In the genomic region with DNA sequence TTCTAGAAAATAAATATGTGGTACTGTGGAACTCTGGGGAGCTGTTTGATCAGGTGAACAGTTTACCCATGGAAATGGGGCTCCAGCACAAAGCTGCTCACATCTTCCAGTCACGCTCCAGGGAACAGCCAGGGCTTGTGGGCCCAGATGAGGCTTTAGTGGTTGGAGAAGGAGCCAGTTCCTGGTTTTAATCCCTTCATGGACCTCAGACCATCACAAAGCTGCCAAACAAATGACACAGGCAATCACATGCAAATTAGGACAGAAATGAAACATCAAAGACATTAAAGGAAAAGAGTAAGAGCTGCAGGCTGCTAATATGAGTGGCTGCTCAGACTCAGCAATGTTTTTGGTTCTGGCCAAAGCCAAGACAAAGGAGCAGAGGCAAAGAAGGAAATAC, we compare ENCODE assay signal across 11 cellular contexts. TPM values are rescaled to one million over a fixed set of nuclear protein-coding genes. Genes with fewer than 3 reads are reported as not detected.
A peak's percentile ranks its signal among the peaks of the same experiment; 100 is the strongest.
DNase-seq lines count a peak whose midpoint lies in the region; ATAC-seq and TF ChIP-seq lines count a peak whose summit lies in the region.
"Had no signal": no experiment of that assay in that cellular context is flagged by ENCODE, and none has a peak within 500 bp of the region (broad histone marks: within the 10 kb centered on the region; RNA-seq: fewer than 3 reads in every experiment).

No MANE protein-coding gene starts in this region.

- H3K4me3 Mint-ChIP-seq in CD8-positive, alpha-beta T cell = peak overlapping the region; percentile 88
- H3K4me3 Mint-ChIP-seq in activated naive CD8-positive, alpha-beta T cell treated with anti-CD3 and anti-CD28 coated beads, Interleukin-2, amount 10 ng/mL, durations not matched to agents 7 days and 5 days = peak overlapping the region; percentile 92
- peak overlapping the region; percentile 45 for H3K4me3 Mint-ChIP-seq in natural killer cell

- no peaks in the 10 kb centered on the region for H3K27me3 Mint-ChIP-seq in CD8-positive, alpha-beta T cell (ENCODE audit: low read depth)
- H3K27me3 Mint-ChIP-seq in activated naive CD8-positive, alpha-beta T cell treated with anti-CD3 and anti-CD28 coated beads, Interleukin-2, amount 10 ng/mL, durations not matched to agents 7 days and 5 days = no peaks in the 10 kb centered on the region
- no peaks in the 10 kb centered on the region for H3K27me3 Mint-ChIP-seq in natural killer cell (ENCODE audit: low read depth in 2 of 2)

- TF ChIP-seq CTCF in CD8-positive, alpha-beta T cell (IDR thresholded peaks at IDR 0.05) = no peak
- TF ChIP-seq CTCF in natural killer cell (IDR thresholded peaks at IDR 0.05) = no peak
- no peak for TF ChIP-seq CTCF in gastroesophageal sphincter (IDR thresholded peaks at IDR 0.05)

- TF ChIP-seq POLR2A in gastroesophageal sphincter (IDR thresholded peaks at IDR 0.05) = no peak

- H3K27ac ChIP-seq in CD8-positive, alpha-beta T cell (ENCODE audit: low read depth, low read length) = no peak overlapping the region
- no peak overlapping the region for H3K27ac ChIP-seq in gastroesophageal sphincter

- intact Hi-C loops in CD8-positive, alpha-beta T cell (cut with DNase I, micrococcal nuclease) = loop anchor here (2.0 to 5.0 kb wide), 2 partner anchors 17 to 1471 kb away; partner anchors contain the start of gene NUB1 (in 1 of the 2)
- intact Hi-C loops in natural killer cell (cut with micrococcal nuclease) = loop anchor here (5.0 kb wide), 1 partner anchor 34 kb away; the partner anchor contains the start of gene ZNF862

- H3K9me3 ChIP-seq in CD8-positive, alpha-beta T cell (ENCODE audit: low read length) = no peaks in the 10 kb centered on the region
- H3K9me3 ChIP-seq in HAP-1 (no peaks in the 10 kb centered on the region), gastroesophageal sphincter (no peaks in the 10 kb centered on the region)
- H3K9me3 ChIP-seq: gastrocnemius medialis, tibial nerve had no signal

- H3K4me3 ChIP-seq in CD8-positive, alpha-beta T cell (ENCODE audit: low read depth, low read length) = peak overlapping the region; percentile 21
- H3K4me3 ChIP-seq in HAP-1 = no peak overlapping the region
- no peak overlapping the region for H3K4me3 ChIP-seq in gastroesophageal sphincter
- H3K4me3 ChIP-seq: gastrocnemius medialis, tibial nerve had no signal

- H3K27ac Mint-ChIP-seq in CD8-positive, alpha-beta T cell = peak overlapping the region; percentile 98
- H3K27ac Mint-ChIP-seq in activated naive CD8-positive, alpha-beta T cell treated with anti-CD3 and anti-CD28 coated beads, Interleukin-2, amount 10 ng/mL, durations not matched to agents 7 days and 5 days = peak overlapping the region; percentile 97
- no peak overlapping the region for H3K27ac Mint-ChIP-seq in natural killer cell

- in situ Hi-C loops in HAP-1 (cut with MboI; ENCODE audit: low sequenced_read_pairs) = no loop called here

- CTCF ChIA-PET in CD8-positive, alpha-beta T cell (lab: Charles Lee) = interaction anchor here (1.1 to 3.8 kb wide), 5 partner anchors 11 to 64 kb away, joined by 3 to 29 read pairs (median 6); no protein-coding TSS in a partner anchor

- H3K4me1 ChIP-seq in CD8-positive, alpha-beta T cell (ENCODE audit: insufficient read depth, low read length) = peaks cover 79% of the 10 kb centered on the region
- H3K4me1 ChIP-seq in HAP-1 = peaks cover 15% of the 10 kb centered on the region
- H3K4me1 ChIP-seq in gastroesophageal sphincter = peaks cover 0 to 32% (median 9%) of the 10 kb centered on the region in 3 donors

- no peaks in the 10 kb centered on the region for H3K36me3 ChIP-seq in CD8-positive, alpha-beta T cell (ENCODE audit: insufficient read depth, low read length)
- H3K36me3 ChIP-seq in HAP-1 (replicated peaks) (peaks cover 18% of the 10 kb centered on the region), gastroesophageal sphincter (peaks cover 0 to 30% of the 10 kb centered on the region in 2 donors)
- H3K36me3 ChIP-seq: gastrocnemius medialis had no signal

- H3K9me3 Mint-ChIP-seq in CD8-positive, alpha-beta T cell = no peaks in the 10 kb centered on the region
- no peaks in the 10 kb centered on the region for H3K9me3 Mint-ChIP-seq in activated naive CD8-positive, alpha-beta T cell treated with anti-CD3 and anti-CD28 coated beads, Interleukin-2, amount 10 ng/mL, durations not matched to agents 7 days and 5 days
- H3K9me3 Mint-ChIP-seq in natural killer cell = no peaks in the 10 kb centered on the region

- POLR2A ChIA-PET in CD8-positive, alpha-beta T cell (lab: Charles Lee) = interaction anchor here (4.1 kb wide), 1 partner anchor 32 kb away, joined by 51 read pairs; the partner anchor contains the start of gene ZNF862
- POLR2A ChIA-PET in activated naive CD8-positive, alpha-beta T cell treated with anti-CD3 and anti-CD28 coated beads, Interleukin-2, amount 10 ng/mL, durations not matched to agents 7 days and 5 days (lab: Charles Lee) = interaction anchor here (4.2 kb wide), 1 partner anchor 33 kb away, joined by 42 read pairs; the partner anchor contains the start of gene ZNF862

- no peak for DNase-seq in CD8-positive, alpha-beta T cell
- DNase-seq in HAP-1 (ENCODE audit: low spot score in 2 of 2) (peak; percentile 48 to 57), natural killer cell (no peak)
- DNase-seq in activated naive CD8-positive, alpha-beta T cell treated with anti-CD3 and anti-CD28 coated beads, Interleukin-2, amount 10 ng/mL, durations not matched to agents 7 days and 5 days = no peak
- no peak for DNase-seq in stimulated activated CD4-positive, alpha-beta T cell treated with anti-CD3 and anti-CD28 coated beads, Interleukin-4, amount 100 ng/mL, for 4 hours
- DNase-seq: effector CD8-positive, alpha-beta T cell; gastrocnemius medialis; NCI-H2171 treated with DMSO at 0.1 percent for 48 hours had no signal

- H3K36me3 Mint-ChIP-seq in CD8-positive, alpha-beta T cell = peaks cover 16% of the 10 kb centered on the region
- H3K36me3 Mint-ChIP-seq in activated naive CD8-positive, alpha-beta T cell treated with anti-CD3 and anti-CD28 coated beads, Interleukin-2, amount 10 ng/mL, durations not matched to agents 7 days and 5 days = peaks cover 18% of the 10 kb centered on the region
- H3K36me3 Mint-ChIP-seq in natural killer cell = no peaks in the 10 kb centered on the region

- H3K4me1 Mint-ChIP-seq in CD8-positive, alpha-beta T cell (ENCODE audit: low read depth) = peaks cover 89% of the 10 kb centered on the region
- peaks cover 77% of the 10 kb centered on the region for H3K4me1 Mint-ChIP-seq in activated naive CD8-positive, alpha-beta T cell treated with anti-CD3 and anti-CD28 coated beads, Interleukin-2, amount 10 ng/mL, durations not matched to agents 7 days and 5 days
- peaks cover 50 to 59% of the 10 kb centered on the region in 2 donors for H3K4me1 Mint-ChIP-seq in natural killer cell

- no peak for ATAC-seq in CD8-positive, alpha-beta T cell
- ATAC-seq in activated naive CD8-positive, alpha-beta T cell treated with anti-CD3 and anti-CD28 coated beads, Interleukin-2, amount 10 ng/mL, durations not matched to agents 7 days and 5 days (ENCODE audit: low read depth) = no peak
- no peak for ATAC-seq in natural killer cell
- no peak for ATAC-seq in gastroesophageal sphincter
- no peak for ATAC-seq in GM18873 (IDR thresholded peaks at IDR 0.05; ENCODE audit: low FRiP score, unreplicated experiment)
- ATAC-seq: gastrocnemius medialis had no signal

- H3K27me3 ChIP-seq in CD8-positive, alpha-beta T cell (ENCODE audit: insufficient read depth, low read length) = no peaks in the 10 kb centered on the region
- no peaks in the 10 kb centered on the region for H3K27me3 ChIP-seq in HAP-1 (ENCODE audit: low read depth)
- no peaks in the 10 kb centered on the region for H3K27me3 ChIP-seq in gastroesophageal sphincter
- H3K27me3 ChIP-seq: gastrocnemius medialis, tibial nerve had no signal

- 57% methylated on average over 1 of the region's 1 CpG; no CpG with 5 or more reads in 1 of the 2 donors for WGBS in gastroesophageal sphincter (ENCODE audit: low coverage in 1 of 2), 2 donors

- TF ChIP-seq EP300 in gastroesophageal sphincter (IDR thresholded peaks at IDR 0.05) = no peak

RNA-seq across cellular contexts. Expression of gene ATP6V0E2, which starts 2.2 kb away (rescaled TPM):
- 10 to 100 TPM; 32.9 to 33.5 TPM for total RNA-seq in CD8-positive, alpha-beta T cell
- 10 to 100 TPM; 74.0 to 81.2 TPM for total RNA-seq in activated naive CD8-positive, alpha-beta T cell treated with anti-CD3 and anti-CD28 coated beads, Interleukin-2, amount 10 ng/mL, durations not matched to agents 7 days and 5 days
- total RNA-seq in natural killer cell (10 to 100 TPM; 23.2 to 39.4 (median 34.9) TPM), gastroesophageal sphincter (10 to 100 TPM; 20.1 to 35.6 (median 30.7) TPM)

RNA-seq across cellular contexts. Expression of gene ZNF862, which starts 33.4 kb away (rescaled TPM):
- 10 to 100 TPM; 18.8 TPM for total RNA-seq in CD8-positive, alpha-beta T cell
- 10 to 100 TPM; 44.1 to 45.6 TPM for total RNA-seq in activated naive CD8-positive, alpha-beta T cell treated with anti-CD3 and anti-CD28 coated beads, Interleukin-2, amount 10 ng/mL, durations not matched to agents 7 days and 5 days
- 10 to 100 TPM; 21.4 to 28.9 (median 21.7) TPM for total RNA-seq in natural killer cell
- 10 to 100 TPM in 3 of 4 donors, 1 to 10 TPM in 1; 6.6 to 40.3 (median 18.6) TPM for total RNA-seq in gastroesophageal sphincter

Comparison
In these comparisons a context has a peak if more than half of its experiments do, and no peak if none do; other contexts are left out.
1. DNase-seq: peak in HAP-1 (2 of 2); none in CD8-positive, alpha-beta T cell (0 of 7), activated naive CD8-positive, alpha-beta T cell treated with anti-CD3 and anti-CD28 coated beads, Interleukin-2, amount 10 ng/mL, durations not matched to agents 7 days and 5 days (single experiment), natural killer cell (single experiment) and stimulated activated CD4-positive, alpha-beta T cell treated with anti-CD3 and anti-CD28 coated beads, Interleukin-4, amount 100 ng/mL, for 4 hours (0 of 2).
2. H3K27ac Mint-ChIP-seq: peak in CD8-positive, alpha-beta T cell (single experiment) and activated naive CD8-positive, alpha-beta T cell treated with anti-CD3 and anti-CD28 coated beads, Interleukin-2, amount 10 ng/mL, durations not matched to agents 7 days and 5 days (single experiment); none in natural killer cell (0 of 2).
3. Peak in every context shown above with its lines, with median percentiles within 50 percentile points of each other: H3K4me3 Mint-ChIP-seq.